ENCODE assay signal across 8 cellular contexts in the genomic region with DNA sequence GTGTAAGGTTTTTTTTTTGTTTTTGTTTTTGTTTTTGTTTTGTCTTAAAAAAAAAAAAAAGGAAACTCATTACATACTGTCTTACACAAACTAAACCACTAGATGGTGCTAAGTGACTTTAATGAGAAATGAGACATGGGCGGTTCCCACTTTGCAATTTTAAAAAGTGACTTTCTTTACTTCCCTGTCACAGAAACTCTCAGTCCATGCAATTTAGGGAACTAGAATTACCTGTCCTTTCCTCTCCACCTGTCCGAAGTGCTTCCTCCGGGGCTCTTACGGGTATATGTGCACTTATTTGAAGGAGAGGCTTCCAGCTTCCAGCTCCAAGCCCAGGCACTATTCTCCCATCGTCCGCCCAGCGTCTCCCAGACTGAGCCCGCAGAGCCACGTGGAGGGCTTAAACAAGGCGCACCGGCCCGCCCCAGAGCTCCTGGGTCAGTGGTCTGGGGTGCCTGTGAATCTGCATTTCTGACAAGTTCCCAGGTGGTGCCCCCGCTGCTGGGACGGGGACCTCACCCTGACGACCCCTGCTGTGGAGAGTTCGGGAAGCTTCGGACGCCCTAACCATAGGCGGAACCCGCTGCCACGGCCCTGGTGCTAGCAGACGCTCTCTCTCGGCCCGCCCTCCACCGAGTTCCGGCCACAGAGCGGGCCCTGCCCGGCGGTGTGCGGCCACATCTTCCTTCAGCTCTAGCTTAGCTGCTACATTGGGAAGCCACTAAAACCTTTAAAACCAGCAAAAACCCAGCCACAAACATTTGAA. TPM values are rescaled to one million over a fixed set of nuclear protein-coding genes. Genes with fewer than 3 reads are reported as not detected.
DNase-seq lines count a peak whose midpoint lies in the region; ATAC-seq and TF ChIP-seq lines count a peak whose summit lies in the region.

No MANE protein-coding gene starts in this region.

- H3K4me3 ChIP-seq in HUES48 (ENCODE audit: low read depth, low read length) (peak overlapping the region; percentile 52), Panc1 (ENCODE audit: low read depth in 2 of 2, low read length in 2 of 2) (peak overlapping the region; percentile 36 to 54), upper lobe of right lung (peak overlapping the region; percentile 57)

- H3K9ac ChIP-seq in HUES48 (ENCODE audit: low read depth, low read length), result no peak overlapping the region

- TF ChIP-seq CTCF in Panc1 (IDR thresholded peaks at IDR 0.05) (peak; percentile 76), omental fat pad (IDR thresholded peaks at IDR 0.05) (no peak), upper lobe of right lung (IDR thresholded peaks at IDR 0.05) (peak; percentile 76)

- POLR2A ChIA-PET in Panc1 (lab: Charles Lee), result no interaction called here

- in situ Hi-C loops in Panc1 (cut with HindIII; ENCODE audit: low pct_unique_long_range_greater_than_20kb, low sequenced_read_pairs), result no loop called here

- CTCF ChIA-PET in Panc1 (lab: Charles Lee), result interaction anchor here (0.6 to 1.8 kb wide), 7 partner anchors 10 to 178 kb away, joined by 4 to 7 read pairs (median 5); no protein-coding TSS in a partner anchor

- H3K4me1 ChIP-seq in HUES48 (ENCODE audit: control insufficient read depth, insufficient read depth, low read length) (0 out of 2 replicates have a peak, but pooled peaks cover 3% of the 10 kb centered on the region), Panc1 (ENCODE audit: control insufficient read depth, insufficient read depth, low read length) (peaks cover 13% of the 10 kb centered on the region; the same call in 1 of the 2 replicates), upper lobe of right lung (peaks cover 4% of the 10 kb centered on the region)

- H3K36me3 ChIP-seq in HUES48 (ENCODE audit: control insufficient read depth, insufficient read depth, low read length) (no peaks in the 10 kb centered on the region), Panc1 (ENCODE audit: control insufficient read depth, insufficient read depth, low read length) (no peaks in the 10 kb centered on the region), upper lobe of right lung (no peaks in the 10 kb centered on the region)

- H3K27ac ChIP-seq in HUES48 (ENCODE audit: low read depth, low read length) (no peak overlapping the region), Panc1 (ENCODE audit: low read length) (peak overlapping the region; percentile 79), upper lobe of right lung (peak overlapping the region; percentile 68)

- H3K9me3 ChIP-seq in HUES48 (ENCODE audit: control insufficient read depth, insufficient read depth, low read length) (no peaks in the 10 kb centered on the region), Panc1 (ENCODE audit: control insufficient read depth, insufficient read depth, low read depth, low read length) (no peaks in the 10 kb centered on the region), upper lobe of right lung (no peaks in the 10 kb centered on the region)

- intact Hi-C loops in Panc1 (cut with micrococcal nuclease; ENCODE audit: unreplicated experiment) (loop anchor here (1.0 to 10.0 kb wide), 4 partner anchors 112 to 490 kb away; no protein-coding TSS in a partner anchor), upper lobe of right lung (cut with DNase I) (no loop called here)

- H3K27me3 ChIP-seq in HUES48 (ENCODE audit: control insufficient read depth, insufficient read depth, low read length) (peaks cover 4% of the 10 kb centered on the region; the same call in 1 of the 2 replicates), Panc1 (ENCODE audit: control insufficient read depth, insufficient read depth, low read length) (no peaks in the 10 kb centered on the region), upper lobe of right lung (no peaks in the 10 kb centered on the region)

- DNase-seq in DMS53 treated with DMSO at 0.1 percent for 48 hours (lab: John Stamatoyannopoulos, UW; ENCODE audit: unreplicated experiment), result peak; percentile 53
- DNase-seq in Panc1 (ENCODE audit: low read depth, low spot score), result peak; percentile 47
- DNase-seq in activated gamma-delta T cell treated with anti-CD3 and anti-CD28 coated beads, Interleukin-2, amount 50 U/mL, for 16 hours (ENCODE audit: low read depth), result peak; percentile 16
- peak; percentile 51 for DNase-seq in glomerular endothelial cell (ENCODE audit: extremely low read depth, low read depth, low spot score)
- no peak for DNase-seq in omental fat pad (ENCODE audit: low spot score)
- DNase-seq in upper lobe of right lung, result peak; percentile 85

- no TSS peak for BruUV-seq in Panc1 (replicated peaks; lab: Mats Ljungman, UMichigan)

- ATAC-seq in GM21515 (IDR thresholded peaks at IDR 0.05; ENCODE audit: unreplicated experiment) (peak; percentile 73), Panc1 (peak; percentile 90), omental fat pad (ENCODE audit: low FRiP score) (peak; percentile 63), upper lobe of right lung (peak; percentile 90)

RNA-seq across cellular contexts. Expression of gene BFSP1, which starts 26.1 kb away (rescaled TPM):
- total RNA-seq in Panc1 (2021; ENCODE audit: unreplicated experiment) (6.9 TPM), glomerular endothelial cell (5.5 and 6.4 TPM in 2 replicates), omental fat pad (1 to 10 TPM in 2 of 4 donors, under 1 TPM in 2; 0.38 to 2.0 (median 0.98) TPM), upper lobe of right lung (2.7 TPM)
- 5.2 TPM for polyA plus RNA-seq in Panc1 (2012; ENCODE audit: insufficient read length)

Comparison
In these comparisons a context has a peak if more than half of its experiments do, and no peak if none do; other contexts are left out.
1. CTCF ChIP-seq: peak in Panc1 (single experiment) and upper lobe of right lung (single experiment); none in omental fat pad (0 of 3).
2. Peak in every context shown above with its lines, with median percentiles within 50 percentile points of each other: ATAC-seq and H3K4me3 ChIP-seq.